Comparison of ENCODE assay signal across 8 cellular contexts in genomic region chr16:81008151-81008789, GRCh38. TPM values are rescaled to one million over a fixed set of nuclear protein-coding genes. Genes with fewer than 3 reads are reported as not detected.
A peak's percentile ranks its signal among the peaks of the same experiment; 100 is the strongest.
DNase-seq lines count a peak whose midpoint lies in the region; ATAC-seq and TF ChIP-seq lines count a peak whose summit lies in the region.

No MANE protein-coding gene starts in this region.

- peak overlapping the region; percentile 100 for H3K27ac Mint-ChIP-seq in HFFc6
- peak overlapping the region; percentile 100 for H3K27ac Mint-ChIP-seq in activated T-helper 1 cell treated with anti-CD3 and anti-CD28 coated beads, Interleukin-12 subunit alpha, Interleukin-12 subunit beta, Interleukin-2, Interleukin-4 antibody, amounts not matched to agents 30 ng/mL and 10 ng/mL and 1 ng/mL, durations not matched to agents 14 hours and 24 hours and 36 hours
- H3K27ac Mint-ChIP-seq in stimulated activated effector memory CD8-positive, alpha-beta T cell treated with anti-CD3 and anti-CD28 coated beads, Interleukin-12 subunit alpha, Interleukin-12 subunit beta, amount 100 ng/mL, for 72 hours: peak overlapping the region; percentile 100

- peaks cover 11% of the 10 kb centered on the region for H3K4me1 ChIP-seq in iPS-18a (ENCODE audit: control insufficient read depth, low read depth, low read length)

- H3K36me3 Mint-ChIP-seq in HFFc6 (ENCODE audit: low read depth): peaks cover 24% of the 10 kb centered on the region; the same call in 1 of the 2 replicates
- H3K36me3 Mint-ChIP-seq in activated T-helper 1 cell treated with anti-CD3 and anti-CD28 coated beads, Interleukin-12 subunit alpha, Interleukin-12 subunit beta, Interleukin-2, Interleukin-4 antibody, amounts not matched to agents 30 ng/mL and 10 ng/mL and 1 ng/mL, durations not matched to agents 14 hours and 24 hours and 36 hours (ENCODE audit: low read depth): peaks cover 25% of the 10 kb centered on the region
- peaks cover 61% of the 10 kb centered on the region for H3K36me3 Mint-ChIP-seq in stimulated activated effector memory CD8-positive, alpha-beta T cell treated with anti-CD3 and anti-CD28 coated beads, Interleukin-12 subunit alpha, Interleukin-12 subunit beta, amount 100 ng/mL, for 72 hours

- H3K9ac ChIP-seq in iPS-18a (ENCODE audit: low read length): peak overlapping the region; percentile 97

- ATAC-seq in stimulated activated effector memory CD8-positive, alpha-beta T cell treated with anti-CD3 and anti-CD28 coated beads, Interleukin-12 subunit alpha, Interleukin-12 subunit beta, amount 100 ng/mL, for 72 hours: no peak

- peaks cover 19% of the 10 kb centered on the region for H3K36me3 ChIP-seq in iPS-18a (ENCODE audit: control insufficient read depth, low read depth, low read length)

- peak overlapping the region; percentile 93 for H3K4me3 Mint-ChIP-seq in HFFc6
- peak overlapping the region; percentile 100 for H3K4me3 Mint-ChIP-seq in activated T-helper 1 cell treated with anti-CD3 and anti-CD28 coated beads, Interleukin-12 subunit alpha, Interleukin-12 subunit beta, Interleukin-2, Interleukin-4 antibody, amounts not matched to agents 30 ng/mL and 10 ng/mL and 1 ng/mL, durations not matched to agents 14 hours and 24 hours and 36 hours
- H3K4me3 Mint-ChIP-seq in stimulated activated effector memory CD8-positive, alpha-beta T cell treated with anti-CD3 and anti-CD28 coated beads, Interleukin-12 subunit alpha, Interleukin-12 subunit beta, amount 100 ng/mL, for 72 hours: peak overlapping the region; percentile 94

- peak overlapping the region; percentile 96 for H3K4me3 ChIP-seq in iPS-18a (ENCODE audit: low read length)

- intact Hi-C loops in activated T-helper 1 cell treated with anti-CD3 and anti-CD28 coated beads, Interleukin-12 subunit alpha, Interleukin-12 subunit beta, Interleukin-2, Interleukin-4 antibody, amounts not matched to agents 30 ng/mL and 10 ng/mL and 1 ng/mL, durations not matched to agents 14 hours and 24 hours and 36 hours (cut with micrococcal nuclease): loop anchor here (10.0 kb wide), 1 partner anchor 727 kb away; no protein-coding TSS in a partner anchor
- intact Hi-C loops in posterior cingulate gyrus (cut with DNase I): loop anchor here (10.0 kb wide), 1 partner anchor 307 kb away; the partner anchor contains the start of gene GAN

- no peak for DNase-seq in HFFc6
- DNase-seq in activated T-helper 1 cell treated with anti-CD3 and anti-CD28 coated beads, Interleukin-12 subunit alpha, Interleukin-12 subunit beta, Interleukin-2, Interleukin-4 antibody, amounts not matched to agents 30 ng/mL and 10 ng/mL and 1 ng/mL, durations not matched to agents 14 hours and 24 hours and 36 hours (ENCODE audit: low spot score): no peak
- DNase-seq in stimulated activated effector memory CD8-positive, alpha-beta T cell treated with anti-CD3 and anti-CD28 coated beads, Interleukin-12 subunit alpha, Interleukin-12 subunit beta, amount 100 ng/mL, for 72 hours (ENCODE audit: low spot score in 2 of 2): no peak
- no peak for DNase-seq in NCI-H2171 treated with DMSO at 0.1 percent for 48 hours (lab: John Stamatoyannopoulos, UW)
- DNase-seq in posterior cingulate gyrus: no peak
- DNase-seq in superior temporal gyrus (ENCODE audit: extremely low spot score): no peak
- no peak for DNase-seq in KG1 (lab: John Stamatoyannopoulos, UW)

- no peaks in the 10 kb centered on the region for H3K9me3 Mint-ChIP-seq in HFFc6
- H3K9me3 Mint-ChIP-seq in activated T-helper 1 cell treated with anti-CD3 and anti-CD28 coated beads, Interleukin-12 subunit alpha, Interleukin-12 subunit beta, Interleukin-2, Interleukin-4 antibody, amounts not matched to agents 30 ng/mL and 10 ng/mL and 1 ng/mL, durations not matched to agents 14 hours and 24 hours and 36 hours: no peaks in the 10 kb centered on the region
- H3K9me3 Mint-ChIP-seq in stimulated activated effector memory CD8-positive, alpha-beta T cell treated with anti-CD3 and anti-CD28 coated beads, Interleukin-12 subunit alpha, Interleukin-12 subunit beta, amount 100 ng/mL, for 72 hours: no peaks in the 10 kb centered on the region

- no peak for TF ChIP-seq CTCF in HFFc6 (IDR thresholded peaks at IDR 0.05)

- H3K4me1 Mint-ChIP-seq in HFFc6 (ENCODE audit: low read depth): peaks cover 54% of the 10 kb centered on the region
- peaks cover 50% of the 10 kb centered on the region for H3K4me1 Mint-ChIP-seq in activated T-helper 1 cell treated with anti-CD3 and anti-CD28 coated beads, Interleukin-12 subunit alpha, Interleukin-12 subunit beta, Interleukin-2, Interleukin-4 antibody, amounts not matched to agents 30 ng/mL and 10 ng/mL and 1 ng/mL, durations not matched to agents 14 hours and 24 hours and 36 hours (ENCODE audit: low read depth)
- H3K4me1 Mint-ChIP-seq in stimulated activated effector memory CD8-positive, alpha-beta T cell treated with anti-CD3 and anti-CD28 coated beads, Interleukin-12 subunit alpha, Interleukin-12 subunit beta, amount 100 ng/mL, for 72 hours: peaks cover 33% of the 10 kb centered on the region

- H3K27ac ChIP-seq in iPS-18a (ENCODE audit: low read length): peak overlapping the region; percentile 54

- no peaks in the 10 kb centered on the region for H3K9me3 ChIP-seq in iPS-18a (ENCODE audit: control insufficient read depth, low read depth, low read length)

- no peaks in the 10 kb centered on the region for H3K27me3 ChIP-seq in iPS-18a (ENCODE audit: control insufficient read depth, insufficient read depth, low read length)

- H3K27me3 Mint-ChIP-seq in HFFc6 (ENCODE audit: insufficient read depth): peaks cover 3% of the 10 kb centered on the region
- peaks cover 2% of the 10 kb centered on the region for H3K27me3 Mint-ChIP-seq in activated T-helper 1 cell treated with anti-CD3 and anti-CD28 coated beads, Interleukin-12 subunit alpha, Interleukin-12 subunit beta, Interleukin-2, Interleukin-4 antibody, amounts not matched to agents 30 ng/mL and 10 ng/mL and 1 ng/mL, durations not matched to agents 14 hours and 24 hours and 36 hours (ENCODE audit: insufficient read depth)

RNA-seq across cellular contexts. Expression of gene CENPN, which starts 1.3 kb away (rescaled TPM):
- total RNA-seq in HFFc6 (2021; fragmentation: NEBNext Ultra II Directional; extraction: Animal tissue kit (Norgen Biotek cat#: 25700)): 10 to 100 TPM; 32.3 to 52.3 (median 50.8) TPM
- 65.6 and 67.8 TPM in 2 replicates for total RNA-seq in activated T-helper 1 cell treated with anti-CD3 and anti-CD28 coated beads, Interleukin-12 subunit alpha, Interleukin-12 subunit beta, Interleukin-2, Interleukin-4 antibody, amounts not matched to agents 30 ng/mL and 10 ng/mL and 1 ng/mL, durations not matched to agents 14 hours and 24 hours and 36 hours

RNA-seq across cellular contexts. Expression of gene CMC2, which starts 1.6 kb away (rescaled TPM):
- total RNA-seq in HFFc6 (2021; fragmentation: NEBNext Ultra II Directional; extraction: Animal tissue kit (Norgen Biotek cat#: 25700)): 10 to 100 TPM; 64.7 to 82.7 (median 74.8) TPM
- 141 and 156 TPM in 2 replicates for total RNA-seq in activated T-helper 1 cell treated with anti-CD3 and anti-CD28 coated beads, Interleukin-12 subunit alpha, Interleukin-12 subunit beta, Interleukin-2, Interleukin-4 antibody, amounts not matched to agents 30 ng/mL and 10 ng/mL and 1 ng/mL, durations not matched to agents 14 hours and 24 hours and 36 hours

RNA-seq across cellular contexts. Expression of gene ATMIN, which starts 27.4 kb away (rescaled TPM):
- 10 to 100 TPM; 24.3 to 35.6 (median 29.7) TPM for total RNA-seq in HFFc6 (2021; fragmentation: NEBNext Ultra II Directional; extraction: Animal tissue kit (Norgen Biotek cat#: 25700))
- 31.2 and 32.3 TPM in 2 replicates for total RNA-seq in activated T-helper 1 cell treated with anti-CD3 and anti-CD28 coated beads, Interleukin-12 subunit alpha, Interleukin-12 subunit beta, Interleukin-2, Interleukin-4 antibody, amounts not matched to agents 30 ng/mL and 10 ng/mL and 1 ng/mL, durations not matched to agents 14 hours and 24 hours and 36 hours
